ENCODE assay signal across 1 cellular context in the genomic region with DNA sequence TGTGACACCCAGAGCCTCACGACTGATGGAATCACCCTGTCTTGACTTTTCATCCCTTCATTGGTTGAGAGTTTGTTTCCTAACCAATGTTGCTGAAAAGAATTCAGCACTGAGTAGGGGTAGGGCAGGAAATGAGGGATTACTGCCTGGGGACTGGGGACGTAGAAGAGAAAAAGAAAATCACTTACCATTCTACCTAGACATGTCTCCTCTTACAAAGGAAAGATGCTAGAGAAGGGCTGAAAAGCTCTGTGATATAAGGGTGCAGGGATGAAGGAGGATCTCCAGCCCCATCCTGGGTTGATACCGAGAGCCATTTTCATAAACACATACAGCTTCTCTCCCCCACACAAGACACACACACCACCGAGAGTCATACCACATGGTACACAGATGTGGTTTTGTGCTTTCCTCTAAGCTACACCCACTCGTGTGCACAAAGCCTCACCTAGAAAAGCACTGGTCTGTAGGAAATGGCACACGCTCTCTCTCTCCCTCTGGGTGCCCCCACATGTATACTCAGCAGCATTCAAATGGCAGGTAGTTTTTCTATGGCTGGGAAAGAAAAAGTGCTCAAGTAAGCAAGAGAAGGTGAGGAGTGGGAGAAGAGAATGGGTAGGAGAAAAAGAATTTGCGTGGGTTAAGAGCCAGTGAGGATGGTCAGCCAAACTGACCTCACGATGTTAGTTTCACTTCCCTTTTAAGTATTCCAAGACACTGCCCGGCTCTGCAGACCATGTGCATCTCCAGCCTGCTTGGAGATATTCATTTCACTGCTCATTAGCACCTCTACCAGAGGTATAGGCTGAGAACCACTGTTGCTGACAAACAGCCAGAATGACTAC.
TF ChIP-seq lines count a peak whose summit lies in the region.

No MANE protein-coding gene starts in this region.

TF ChIP-seq in HepG2, 621 proteins besides CTCF, POLR2A, EP300 and RAD21 (continued from another document):
- TF ChIP-seq, protein P1, sequence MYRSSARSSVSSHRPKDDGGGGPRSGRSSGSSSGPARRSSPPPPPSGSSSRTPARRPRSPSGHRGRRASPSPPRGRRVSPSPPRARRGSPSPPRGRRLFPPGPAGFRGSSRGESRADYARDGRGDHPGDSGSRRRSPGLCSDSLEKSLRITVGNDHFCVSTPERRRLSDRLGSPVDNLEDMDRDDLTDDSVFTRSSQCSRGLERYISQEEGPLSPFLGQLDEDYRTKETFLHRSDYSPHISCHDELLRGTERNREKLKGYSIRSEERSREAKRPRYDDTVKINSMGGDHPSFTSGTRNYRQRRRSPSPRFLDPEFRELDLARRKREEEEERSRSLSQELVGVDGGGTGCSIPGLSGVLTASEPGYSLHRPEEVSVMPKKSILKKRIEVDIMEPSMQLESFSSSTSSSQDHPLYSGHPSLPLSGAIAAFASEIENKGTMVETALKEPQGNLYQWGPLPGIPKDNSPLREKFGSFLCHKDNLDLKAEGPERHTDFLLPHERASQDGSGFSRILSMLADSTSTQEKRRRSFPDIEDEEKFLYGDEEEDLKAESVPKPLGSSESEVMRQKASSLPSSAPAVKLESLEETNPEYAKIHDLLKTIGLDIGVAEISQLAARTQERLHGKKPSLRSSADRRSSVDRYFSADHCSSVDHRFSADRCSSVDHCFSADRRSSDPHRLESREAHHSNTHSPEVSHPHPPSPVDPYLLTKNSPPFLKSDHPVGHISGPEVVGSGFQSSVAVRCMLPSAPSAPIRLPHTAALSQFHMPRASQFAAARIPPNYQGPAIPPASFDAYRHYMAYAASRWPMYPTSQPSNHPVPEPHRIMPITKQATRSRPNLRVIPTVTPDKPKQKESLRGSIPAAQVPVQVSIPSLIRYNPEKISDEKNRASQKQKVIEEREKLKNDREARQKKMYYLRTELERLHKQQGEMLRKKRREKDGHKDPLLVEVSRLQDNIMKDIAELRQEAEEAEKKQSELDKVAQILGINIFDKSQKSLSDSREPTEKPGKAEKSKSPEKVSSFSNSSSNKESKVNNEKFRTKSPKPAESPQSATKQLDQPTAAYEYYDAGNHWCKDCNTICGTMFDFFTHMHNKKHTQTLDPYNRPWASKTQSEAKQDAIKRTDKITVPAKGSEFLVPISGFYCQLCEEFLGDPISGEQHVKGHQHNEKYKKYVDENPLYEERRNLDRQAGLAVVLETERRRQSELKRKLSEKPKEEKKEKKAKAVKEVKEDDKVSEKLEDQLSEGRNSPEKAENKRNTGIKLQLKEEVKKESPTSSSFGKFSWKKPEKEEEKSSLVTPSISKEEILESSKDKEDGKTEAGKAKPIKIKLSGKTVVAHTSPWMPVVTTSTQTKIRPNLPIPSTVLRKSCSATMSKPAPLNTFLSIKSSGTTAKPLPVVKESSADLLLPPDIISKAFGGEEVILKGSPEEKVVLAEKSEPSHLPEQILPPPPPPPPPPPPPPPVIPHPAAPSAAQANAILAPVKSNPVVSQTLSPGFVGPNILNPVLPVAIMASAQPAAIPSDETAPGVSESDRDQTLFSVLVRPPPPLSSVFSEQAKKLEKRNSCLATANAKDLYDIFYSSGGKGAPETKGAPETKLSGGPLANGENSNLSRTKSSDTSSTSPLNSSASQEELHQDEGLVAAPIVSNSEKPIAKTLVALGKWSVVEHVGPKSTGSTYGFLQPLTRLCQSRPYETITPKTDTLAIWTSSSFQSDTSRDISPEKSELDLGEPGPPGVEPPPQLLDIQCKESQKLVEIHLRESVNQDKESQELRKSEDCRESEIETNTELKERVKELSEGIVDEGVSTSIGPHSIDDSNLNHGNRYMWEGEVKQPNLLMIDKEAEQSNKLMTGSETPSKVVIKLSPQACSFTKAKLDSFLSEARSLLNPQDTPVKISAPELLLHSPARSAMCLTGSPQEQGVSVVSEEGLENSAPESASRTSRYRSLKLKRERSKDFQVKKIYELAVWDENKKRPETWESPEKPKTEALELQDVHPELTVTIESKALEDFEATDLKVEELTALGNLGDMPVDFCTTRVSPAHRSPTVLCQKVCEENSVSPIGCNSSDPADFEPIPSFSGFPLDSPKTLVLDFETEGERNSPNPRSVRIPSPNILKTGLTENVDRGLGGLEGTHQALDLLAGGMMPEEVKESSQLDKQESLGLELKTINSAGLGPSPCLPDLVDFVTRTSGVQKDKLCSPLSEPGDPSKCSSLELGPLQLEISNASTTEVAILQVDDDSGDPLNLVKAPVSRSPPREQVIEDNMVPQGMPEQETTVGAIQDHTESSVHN (CRISPR knock-in tag; IDR thresholded peaks at IDR 0.05): no peak
